In genomic region chr17:49677134-49677932, GRCh38 we compare ENCODE assay signal across 8 cellular contexts. TPM values are rescaled to one million over a fixed set of nuclear protein-coding genes. Genes with fewer than 3 reads are reported as not detected.
DNase-seq lines count a peak whose midpoint lies in the region; ATAC-seq and TF ChIP-seq lines count a peak whose summit lies in the region.

No MANE protein-coding gene starts in this region.

- peak overlapping the region; percentile 78 for H2AK5ac ChIP-seq in IMR-90 (ENCODE audit: low read depth, low read length)

- 0 out of 2 replicates have a peak, but pooled peaks have one; percentile 16 for TF ChIP-seq RAD21 in IMR-90 (IDR thresholded peaks at IDR 0.05; ENCODE audit: low read length)

- H2BK120ac ChIP-seq in IMR-90 (ENCODE audit: low read depth, low read length), result peak overlapping the region; percentile 64

- intact Hi-C loops in CD4-positive, alpha-beta memory T cell (cut with micrococcal nuclease), result loop anchor here (5.0 kb wide), 1 partner anchor 315 kb away; the partner anchor contains the start of gene ZNF652
- intact Hi-C loops in IMR-90 (cut with micrococcal nuclease) (loop anchor here (5.0 kb wide), 2 partner anchors 50 to 105 kb away; no protein-coding TSS in a partner anchor), mucosa of descending colon (cut with DNase I, micrococcal nuclease) (no loop called here)

- H3K23ac ChIP-seq in IMR-90 (ENCODE audit: low read depth, low read length), result peak overlapping the region; percentile 75

- H3K4ac ChIP-seq in IMR-90 (ENCODE audit: low read depth, low read length), result peak overlapping the region; percentile 91

- H3K9me3 ChIP-seq in CD4-positive, alpha-beta memory T cell (ENCODE audit: control insufficient read depth in 1 of 2, low read length in 2 of 2), result no peaks in the 10 kb centered on the region
- H3K9me3 ChIP-seq in IMR-90 (ENCODE audit: control insufficient read depth, insufficient read depth, low read length) (no peaks in the 10 kb centered on the region), OCI-LY3 (ENCODE audit: insufficient read depth, low read length) (no peaks in the 10 kb centered on the region), mucosa of descending colon (no peaks in the 10 kb centered on the region)

- 7% methylated on average over 3 of the region's 34 CpGs; no CpG with 5 or more reads in 1 of the 2 experiments for WGBS in IMR-90 (ENCODE audit: extremely low coverage in 2 of 2, insufficient read length in 1 of 2), 2 experiments

- peak overlapping the region; percentile 17; the same call in 1 of the 3 replicates for H2BK15ac ChIP-seq in IMR-90 (ENCODE audit: low read depth, low read length)

- peaks cover 16 to 32% of the 10 kb centered on the region in 2 donors for H3K36me3 Mint-ChIP-seq in CD4-positive, alpha-beta memory T cell

- in situ Hi-C loops in IMR-90 (cut with MboI; ENCODE audit: low sequenced_read_pairs), result no loop called here

- H3K79me2 ChIP-seq in OCI-LY3 (ENCODE audit: low read length), result peaks cover 45% of the 10 kb centered on the region

- POLR2A ChIA-PET in CD4-positive, alpha-beta memory T cell (lab: Charles Lee; ENCODE audit: partially characterized antibody), result interaction anchor here (0.6 to 3.2 kb wide), 21 partner anchors 8 to 474 kb away, joined by 3 to 29 read pairs (median 4); partner anchors contain the start of genes FAM117A, KAT7, PHB1 and SLC35B1
- POLR2A ChIA-PET in IMR-90 (lab: Charles Lee; ENCODE audit: unreplicated experiment), result interaction anchor here (0.6 to 1.0 kb wide), 6 partner anchors 14 to 207 kb away, joined by 3 to 7 read pairs (median 6); no protein-coding TSS in a partner anchor

- peak overlapping the region; percentile 95 to 100 for H3K4me3 ChIP-seq in CD4-positive, alpha-beta memory T cell (ENCODE audit: low read length in 2 of 2)
- H3K4me3 ChIP-seq in IMR-90 (ENCODE audit: insufficient read depth, low read depth, low read length) (peak overlapping the region; percentile 69), OCI-LY3 (ENCODE audit: low read length) (peak overlapping the region; percentile 96), epithelial cell of proximal tubule (ENCODE audit: low read depth, low read length) (peak overlapping the region; percentile 85), mucosa of descending colon (peak overlapping the region; percentile 30)

- H2AK9ac ChIP-seq in IMR-90 (replicated peaks; ENCODE audit: low read depth, low read length, poor library complexity), result peak overlapping the region; percentile 75

- dilution Hi-C loops in IMR-90 (cut with HindIII; ENCODE audit: low sequenced_read_pairs, unreplicated experiment), result no loop called here

- DNase-seq in CD4-positive, alpha-beta memory T cell, result peak; percentile 94 to 95 (median 94)
- peak; percentile 91 for DNase-seq in IMR-90
- DNase-seq in activated T-cell treated with anti-CD3 and anti-CD28 coated beads for 4 hours, result peak; percentile 94
- DNase-seq in epithelial cell of proximal tubule (ENCODE audit: low read depth), result peak; percentile 23
- peak; percentile 97 for DNase-seq in mucosa of descending colon
- DNase-seq in stimulated activated CD8-positive, alpha-beta memory T cell treated with anti-CD3 and anti-CD28 coated beads, Interleukin-2, amount 100 ng/mL, for 48 hours (ENCODE audit: low read depth in 2 of 2), result peak; percentile 93 to 98

- H3K18ac ChIP-seq in IMR-90 (ENCODE audit: low read depth, low read length), result peak overlapping the region; percentile 73

- TF ChIP-seq POLR2A in IMR-90 (IDR thresholded peaks at IDR 0.05; ENCODE audit: low read depth, low read length), result peak; percentile 41; the same call in 1 of the 2 replicates

- TF ChIP-seq CTCF in IMR-90 (conservative IDR thresholded peaks at IDR 0.05; ENCODE audit: low read depth, low read length), result 0 out of 2 replicates have a peak, but pooled peaks have one; percentile 7
- no peak for TF ChIP-seq CTCF in OCI-LY3 (IDR thresholded peaks at IDR 0.05; ENCODE audit: low read depth, low read length)
- no peak for TF ChIP-seq CTCF in epithelial cell of proximal tubule (conservative IDR thresholded peaks at IDR 0.05; ENCODE audit: low read depth, low read length)
- no peak for TF ChIP-seq CTCF in mucosa of descending colon (IDR thresholded peaks at IDR 0.05)

- 0 out of 2 replicates have a peak, but pooled peaks cover 2% of the 10 kb centered on the region for H3K9me1 ChIP-seq in IMR-90 (ENCODE audit: insufficient read depth, low read length)

- peak overlapping the region; percentile 38 to 94 for H4K8ac ChIP-seq in IMR-90 (ENCODE audit: low read depth in 2 of 2, low read length in 2 of 2)

- H2BK20ac ChIP-seq in IMR-90 (ENCODE audit: low read depth, low read length), result no peak overlapping the region

- H3K4me1 Mint-ChIP-seq in CD4-positive, alpha-beta memory T cell, result peaks cover 36 to 57% (median 46%) of the 10 kb centered on the region in 4 donors

- peaks cover 0 to 1% of the 10 kb centered on the region in 2 donors for H3K27me3 Mint-ChIP-seq in CD4-positive, alpha-beta memory T cell

- H3K27me3 ChIP-seq in CD4-positive, alpha-beta memory T cell (ENCODE audit: insufficient read depth, low read length), result no peaks in the 10 kb centered on the region
- H3K27me3 ChIP-seq in IMR-90 (ENCODE audit: control insufficient read depth, insufficient read depth, low read length) (peaks cover 4% of the 10 kb centered on the region), OCI-LY3 (ENCODE audit: low read depth, low read length) (peaks cover 6% of the 10 kb centered on the region)

- H2AFZ ChIP-seq in IMR-90 (replicated peaks; ENCODE audit: low read length, poor library complexity) (peak overlapping the region; percentile 95), OCI-LY3 (ENCODE audit: low read depth, low read length) (peak overlapping the region; percentile 16; the same call in 1 of the 2 replicates)

- peak overlapping the region; percentile 82 for H3K14ac ChIP-seq in IMR-90 (replicated peaks; ENCODE audit: low read depth, low read length)

- H3K27ac Mint-ChIP-seq in CD4-positive, alpha-beta memory T cell, result peak overlapping the region; percentile 93 to 99 (median 98)

- ATAC-seq in GM21367 (IDR thresholded peaks at IDR 0.05; ENCODE audit: unreplicated experiment) (peak; percentile 38), IMR-90 (ENCODE audit: low read depth) (peak; percentile 78), mucosa of descending colon (peak; percentile 81)

- CTCF ChIA-PET in CD4-positive, alpha-beta memory T cell (lab: Charles Lee; ENCODE audit: partially characterized antibody), result interaction anchor here (0.7 to 1.3 kb wide), 4 partner anchors 9 to 30 kb away, joined by 3 to 5 read pairs (median 4); partner anchors contain the start of gene SLC35B1
- CTCF ChIA-PET in IMR-90 (lab: Yijun Ruan, JAX), result interaction anchor here (0.6 to 0.7 kb wide), 2 partner anchors 108 to 562 kb away, joined by 3 read pairs; no protein-coding TSS in a partner anchor

- peaks cover 0 to 10% (median 0%) of the 10 kb centered on the region in 8 donors for H3K9me3 Mint-ChIP-seq in CD4-positive, alpha-beta memory T cell

- H3K27ac ChIP-seq in CD4-positive, alpha-beta memory T cell (ENCODE audit: low read depth, low read length), result peak overlapping the region; percentile 94
- H3K27ac ChIP-seq in IMR-90 (ENCODE audit: insufficient read depth, low read length) (peak overlapping the region; percentile 86), OCI-LY3 (ENCODE audit: low read length) (peak overlapping the region; percentile 83)

- H3K36me3 ChIP-seq in CD4-positive, alpha-beta memory T cell (ENCODE audit: insufficient read depth, low read length), result no peaks in the 10 kb centered on the region
- no peaks in the 10 kb centered on the region for H3K36me3 ChIP-seq in IMR-90 (ENCODE audit: control insufficient read depth, insufficient read depth, low read length)
- peaks cover 9% of the 10 kb centered on the region for H3K36me3 ChIP-seq in OCI-LY3 (replicated peaks; ENCODE audit: low read depth, low read length)
- peaks cover 3% of the 10 kb centered on the region for H3K36me3 ChIP-seq in mucosa of descending colon (ENCODE audit: low read depth)

- H4K91ac ChIP-seq in IMR-90 (ENCODE audit: insufficient read depth, low read depth, low read length), result peak overlapping the region; percentile 68

- peaks cover 15 to 32% of the 10 kb centered on the region in 2 experiments for H3K79me1 ChIP-seq in IMR-90 (ENCODE audit: low read depth in 1 of 2, low read length in 2 of 2)

- H4K20me1 ChIP-seq in IMR-90 (ENCODE audit: insufficient read depth, low read length) (peaks cover 28% of the 10 kb centered on the region; the same call in 1 of the 2 replicates), OCI-LY3 (ENCODE audit: insufficient read depth, low read length) (peaks cover 28% of the 10 kb centered on the region)

- H3K4me2 ChIP-seq in IMR-90 (ENCODE audit: low read depth, low read length) (peak overlapping the region; percentile 99), OCI-LY3 (ENCODE audit: low read length) (peak overlapping the region; percentile 99)

- peak overlapping the region; percentile 77 for H4K5ac ChIP-seq in IMR-90 (ENCODE audit: low read depth, low read length)

- peaks cover 49% of the 10 kb centered on the region for H3K4me1 ChIP-seq in CD4-positive, alpha-beta memory T cell (ENCODE audit: insufficient read depth, low read length)
- H3K4me1 ChIP-seq in IMR-90 (ENCODE audit: control insufficient read depth, insufficient read depth, low read length) (peaks cover 4% of the 10 kb centered on the region; the same call in 1 of the 2 replicates), OCI-LY3 (ENCODE audit: low read length) (peaks cover 23% of the 10 kb centered on the region), mucosa of descending colon (ENCODE audit: low read depth) (peaks cover 30% of the 10 kb centered on the region)

- H3K9ac ChIP-seq in IMR-90 (ENCODE audit: low read depth, low read length) (peak overlapping the region; percentile 92), OCI-LY3 (ENCODE audit: low read length) (peak overlapping the region; percentile 97)

- peak overlapping the region; percentile 91 to 99 (median 94) for H3K4me3 Mint-ChIP-seq in CD4-positive, alpha-beta memory T cell

- H2BK5ac ChIP-seq in IMR-90 (ENCODE audit: low read depth, low read length, poor library complexity, severe bottlenecking), result peak overlapping the region; percentile 84

- no TSS peak for BruUV-seq in IMR-90 (replicated peaks; lab: Mats Ljungman, UMichigan)

- peak overlapping the region; percentile 49 for H3K56ac ChIP-seq in IMR-90 (ENCODE audit: extremely low read depth, insufficient read depth, low read length)

RNA-seq across cellular contexts. Expression of gene SPOP, which starts 0.6 kb away (rescaled TPM):
- total RNA-seq in CD4-positive, alpha-beta memory T cell, result 10 to 100 TPM; 83.1 to 86.1 TPM
- polyA plus RNA-seq in CD4-positive, alpha-beta memory T cell, result 100 to 1,000 TPM; 111 to 126 TPM
- total RNA-seq in IMR-90 (2012; rRNA removed), result 47.5 and 56.9 TPM in 2 replicates
- polyA plus RNA-seq in IMR-90 (2012; rRNA removed), result 24.9 and 32.0 TPM in 2 replicates
- 16.5 and 26.0 TPM in 2 replicates for polyA plus RNA-seq in IMR-90 (2012; cell fraction: cytosol; rRNA removed)
- polyA plus RNA-seq in IMR-90 (2012; cell fraction: nucleus; rRNA removed; ENCODE audit: low replicate concordance), result 30.3 and 35.4 TPM in 2 replicates
- total RNA-seq in epithelial cell of proximal tubule, result 23.3 and 26.2 TPM in 2 replicates
- 100 to 1,000 TPM in 1 of 3 donors, 10 to 100 TPM in 2; 47.6 to 213 (median 56.2) TPM for total RNA-seq in mucosa of descending colon

RNA-seq across cellular contexts. Expression of gene SLC35B1, which starts 30.4 kb away (rescaled TPM):
- total RNA-seq in CD4-positive, alpha-beta memory T cell, result 10 to 100 TPM; 48.4 to 52.1 TPM
- 10 to 100 TPM; 30.8 to 38.9 TPM for polyA plus RNA-seq in CD4-positive, alpha-beta memory T cell
- total RNA-seq in IMR-90 (2012; rRNA removed) (66.9 and 86.2 TPM in 2 replicates), epithelial cell of proximal tubule (60.0 and 72.0 TPM in 2 replicates), mucosa of descending colon (10 to 100 TPM; 31.7 to 60.3 (median 41.5) TPM)
- 65.5 and 66.4 TPM in 2 replicates for polyA plus RNA-seq in IMR-90 (2012; rRNA removed)
- polyA plus RNA-seq in IMR-90 (2012; cell fraction: cytosol; rRNA removed), result 39.6 and 67.3 TPM in 2 replicates
- 24.1 and 65.4 TPM in 2 replicates for polyA plus RNA-seq in IMR-90 (2012; cell fraction: nucleus; rRNA removed; ENCODE audit: low replicate concordance)

Comparison
In these comparisons a context has a peak if more than half of its experiments do, and no peak if none do; other contexts are left out.
1. Peak in every context shown above with its lines: DNase-seq, ATAC-seq, H3K4me3 ChIP-seq and H3K27ac ChIP-seq.
2. DNase-seq: peak in every context shown above with its lines; median percentile 97 in mucosa of descending colon; 96 in stimulated activated CD8-positive, alpha-beta memory T cell treated with anti-CD3 and anti-CD28 coated beads, Interleukin-2, amount 100 ng/mL, for 48 hours; 94 in CD4-positive, alpha-beta memory T cell; 94 in activated T-cell treated with anti-CD3 and anti-CD28 coated beads for 4 hours; 91 in IMR-90; 23 in epithelial cell of proximal tubule.
3. H3K4me3 ChIP-seq: peak in every context shown above with its lines; median percentile 98 in CD4-positive, alpha-beta memory T cell; 96 in OCI-LY3; 85 in epithelial cell of proximal tubule; 69 in IMR-90; 30 in mucosa of descending colon.
4. intact Hi-C loops: an anchor here in CD4-positive, alpha-beta memory T cell (5.0 kb wide) and IMR-90 (5.0 kb wide); none called in mucosa of descending colon.